In the genomic region with DNA sequence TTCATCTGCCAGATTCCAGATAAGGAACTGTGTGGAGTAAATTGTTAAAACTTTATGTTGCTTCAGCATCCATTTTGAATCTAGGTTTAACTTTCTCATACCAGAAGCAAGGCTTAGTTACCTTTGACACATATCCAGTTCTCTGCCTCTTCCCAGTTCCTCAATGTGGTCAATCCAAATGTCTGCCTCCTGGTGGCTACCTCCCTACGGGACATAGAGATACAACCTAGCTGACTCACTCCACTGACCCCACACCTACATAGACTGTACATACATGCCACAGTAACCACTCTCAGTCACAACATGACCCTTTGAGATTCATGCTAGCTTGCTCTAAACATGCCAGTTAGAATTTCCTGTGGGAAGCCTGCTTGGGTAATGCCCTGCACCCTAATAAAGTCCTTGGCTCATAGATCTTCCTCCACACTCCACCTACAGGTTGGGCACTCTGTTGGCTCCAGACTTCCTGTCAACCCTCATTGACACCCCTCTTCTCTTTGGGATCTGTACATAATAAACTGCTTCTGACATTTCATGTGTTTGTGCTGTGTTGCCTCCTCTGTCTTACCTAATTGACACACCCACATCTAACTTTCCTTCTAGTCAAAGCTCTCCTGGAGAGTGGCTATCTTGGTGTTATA, we compare ENCODE assay signal across 1 cellular context.
TF ChIP-seq lines count a peak whose summit lies in the region.

No MANE protein-coding gene starts in this region.

TF ChIP-seq in WTC11, 78 proteins besides CTCF, POLR2A, EP300 and RAD21 (continued from another document):
- TF ChIP-seq NFATC4 (CRISPR knock-in tag; IDR thresholded peaks at IDR 0.05) (no peak), GABPB1 (CRISPR knock-in tag; IDR thresholded peaks at IDR 0.05) (no peak), TEAD4 (CRISPR knock-in tag; IDR thresholded peaks at IDR 0.05) (no peak), PRRX2 (CRISPR knock-in tag; IDR thresholded peaks at IDR 0.05) (no peak), CBFB (CRISPR knock-in tag; IDR thresholded peaks at IDR 0.05; ENCODE audit: low read depth) (no peak)
TF ChIP-seq in WTC11: peak in this region for 0.
